In the genomic region with DNA sequence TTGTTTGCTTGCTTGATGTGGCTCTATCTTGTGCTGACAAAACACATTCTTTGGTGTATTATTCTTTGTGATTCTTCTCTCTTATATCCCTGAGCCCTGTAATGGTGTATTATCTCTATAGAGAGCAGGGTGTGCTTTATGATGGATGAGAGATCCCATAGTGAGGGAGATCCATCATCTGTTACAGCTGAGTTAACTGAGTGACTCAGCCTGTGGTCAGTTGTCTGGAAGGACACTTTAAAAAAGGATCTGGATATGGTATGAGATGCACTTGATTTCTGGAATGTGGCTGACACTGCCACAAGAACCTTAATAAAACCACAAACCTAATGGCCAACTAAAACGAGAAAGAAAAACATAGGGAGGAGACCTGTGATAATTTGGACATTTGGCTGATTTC, we compare ENCODE assay signal across 1 cellular context.
TF ChIP-seq lines count a peak whose summit lies in the region.

No MANE protein-coding gene starts in this region.

TF ChIP-seq in GM23338, 12 proteins besides CTCF, POLR2A, EP300 and RAD21 (continued from another document):
- no peak for TF ChIP-seq ZNF331 (CRISPR knock-in tag; IDR thresholded peaks at IDR 0.05; ENCODE audit: low read depth)
- TF ChIP-seq, protein P1, sequence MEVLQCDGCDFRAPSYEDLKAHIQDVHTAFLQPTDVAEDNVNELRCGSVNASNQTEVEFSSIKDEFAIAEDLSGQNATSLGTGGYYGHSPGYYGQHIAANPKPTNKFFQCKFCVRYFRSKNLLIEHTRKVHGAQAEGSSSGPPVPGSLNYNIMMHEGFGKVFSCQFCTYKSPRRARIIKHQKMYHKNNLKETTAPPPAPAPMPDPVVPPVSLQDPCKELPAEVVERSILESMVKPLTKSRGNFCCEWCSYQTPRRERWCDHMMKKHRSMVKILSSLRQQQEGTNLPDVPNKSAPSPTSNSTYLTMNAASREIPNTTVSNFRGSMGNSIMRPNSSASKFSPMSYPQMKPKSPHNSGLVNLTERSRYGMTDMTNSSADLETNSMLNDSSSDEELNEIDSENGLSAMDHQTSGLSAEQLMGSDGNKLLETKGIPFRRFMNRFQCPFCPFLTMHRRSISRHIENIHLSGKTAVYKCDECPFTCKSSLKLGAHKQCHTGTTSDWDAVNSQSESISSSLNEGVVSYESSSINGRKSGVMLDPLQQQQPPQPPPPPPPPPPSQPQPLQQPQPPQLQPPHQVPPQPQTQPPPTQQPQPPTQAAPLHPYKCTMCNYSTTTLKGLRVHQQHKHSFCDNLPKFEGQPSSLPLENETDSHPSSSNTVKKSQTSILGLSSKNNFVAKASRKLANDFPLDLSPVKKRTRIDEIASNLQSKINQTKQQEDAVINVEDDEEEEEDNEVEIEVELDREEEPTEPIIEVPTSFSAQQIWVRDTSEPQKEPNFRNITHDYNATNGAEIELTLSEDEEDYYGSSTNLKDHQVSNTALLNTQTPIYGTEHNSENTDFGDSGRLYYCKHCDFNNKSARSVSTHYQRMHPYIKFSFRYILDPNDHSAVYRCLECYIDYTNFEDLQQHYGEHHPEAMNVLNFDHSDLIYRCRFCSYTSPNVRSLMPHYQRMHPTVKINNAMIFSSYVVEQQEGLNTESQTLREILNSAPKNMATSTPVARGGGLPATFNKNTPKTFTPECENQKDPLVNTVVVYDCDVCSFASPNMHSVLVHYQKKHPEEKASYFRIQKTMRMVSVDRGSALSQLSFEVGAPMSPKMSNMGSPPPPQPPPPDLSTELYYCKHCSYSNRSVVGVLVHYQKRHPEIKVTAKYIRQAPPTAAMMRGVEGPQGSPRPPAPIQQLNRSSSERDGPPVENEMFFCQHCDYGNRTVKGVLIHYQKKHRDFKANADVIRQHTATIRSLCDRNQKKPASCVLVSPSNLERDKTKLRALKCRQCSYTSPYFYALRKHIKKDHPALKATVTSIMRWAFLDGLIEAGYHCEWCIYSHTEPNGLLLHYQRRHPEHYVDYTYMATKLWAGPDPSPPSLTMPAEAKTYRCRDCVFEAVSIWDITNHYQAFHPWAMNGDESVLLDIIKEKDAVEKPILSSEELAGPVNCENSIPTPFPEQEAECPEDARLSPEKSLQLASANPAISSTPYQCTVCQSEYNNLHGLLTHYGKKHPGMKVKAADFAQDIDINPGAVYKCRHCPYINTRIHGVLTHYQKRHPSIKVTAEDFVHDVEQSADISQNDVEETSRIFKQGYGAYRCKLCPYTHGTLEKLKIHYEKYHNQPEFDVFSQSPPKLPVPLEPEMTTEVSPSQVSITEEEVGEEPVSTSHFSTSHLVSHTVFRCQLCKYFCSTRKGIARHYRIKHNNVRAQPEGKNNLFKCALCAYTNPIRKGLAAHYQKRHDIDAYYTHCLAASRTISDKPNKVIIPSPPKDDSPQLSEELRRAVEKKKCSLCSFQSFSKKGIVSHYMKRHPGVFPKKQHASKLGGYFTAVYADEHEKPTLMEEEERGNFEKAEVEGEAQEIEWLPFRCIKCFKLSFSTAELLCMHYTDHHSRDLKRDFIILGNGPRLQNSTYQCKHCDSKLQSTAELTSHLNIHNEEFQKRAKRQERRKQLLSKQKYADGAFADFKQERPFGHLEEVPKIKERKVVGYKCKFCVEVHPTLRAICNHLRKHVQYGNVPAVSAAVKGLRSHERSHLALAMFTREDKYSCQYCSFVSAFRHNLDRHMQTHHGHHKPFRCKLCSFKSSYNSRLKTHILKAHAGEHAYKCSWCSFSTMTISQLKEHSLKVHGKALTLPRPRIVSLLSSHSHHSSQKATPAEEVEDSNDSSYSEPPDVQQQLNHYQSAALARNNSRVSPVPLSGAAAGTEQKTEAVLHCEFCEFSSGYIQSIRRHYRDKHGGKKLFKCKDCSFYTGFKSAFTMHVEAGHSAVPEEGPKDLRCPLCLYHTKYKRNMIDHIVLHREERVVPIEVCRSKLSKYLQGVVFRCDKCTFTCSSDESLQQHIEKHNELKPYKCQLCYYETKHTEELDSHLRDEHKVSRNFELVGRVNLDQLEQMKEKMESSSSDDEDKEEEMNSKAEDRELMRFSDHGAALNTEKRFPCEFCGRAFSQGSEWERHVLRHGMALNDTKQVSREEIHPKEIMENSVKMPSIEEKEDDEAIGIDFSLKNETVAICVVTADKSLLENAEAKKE (CRISPR knock-in tag; IDR thresholded peaks at IDR 0.05): no peak
- no peak for TF ChIP-seq POLR2AphosphoS5 (IDR thresholded peaks at IDR 0.05; ENCODE audit: low read depth)
- TF ChIP-seq ZNF114 (CRISPR knock-in tag; IDR thresholded peaks at IDR 0.05): no peak
- no peak for TF ChIP-seq NANOG (IDR thresholded peaks at IDR 0.05; ENCODE audit: borderline replicate concordance)
- TF ChIP-seq, protein P2, sequence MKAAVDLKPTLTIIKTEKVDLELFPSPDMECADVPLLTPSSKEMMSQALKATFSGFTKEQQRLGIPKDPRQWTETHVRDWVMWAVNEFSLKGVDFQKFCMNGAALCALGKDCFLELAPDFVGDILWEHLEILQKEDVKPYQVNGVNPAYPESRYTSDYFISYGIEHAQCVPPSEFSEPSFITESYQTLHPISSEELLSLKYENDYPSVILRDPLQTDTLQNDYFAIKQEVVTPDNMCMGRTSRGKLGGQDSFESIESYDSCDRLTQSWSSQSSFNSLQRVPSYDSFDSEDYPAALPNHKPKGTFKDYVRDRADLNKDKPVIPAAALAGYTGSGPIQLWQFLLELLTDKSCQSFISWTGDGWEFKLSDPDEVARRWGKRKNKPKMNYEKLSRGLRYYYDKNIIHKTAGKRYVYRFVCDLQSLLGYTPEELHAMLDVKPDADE (IDR thresholded peaks at IDR 0.05): no peak
- TF ChIP-seq STAT1 (IDR thresholded peaks at IDR 0.05; ENCODE audit: unreplicated experiment): no peak
